In genomic region chr16:88781140-88782077, GRCh38 we compare ENCODE assay signal across 1 cellular context.
TF ChIP-seq lines count a peak whose summit lies in the region.

No MANE protein-coding gene starts in this region.

TF ChIP-seq in HepG2, 621 proteins besides CTCF, POLR2A, EP300 and RAD21 (continues in another document):
- TF ChIP-seq CEBPB (IDR thresholded peaks at IDR 0.05; ENCODE audit: borderline replicate concordance, low read depth, low read length) = no peak
- TF ChIP-seq AGO2 (optimal IDR thresholded peaks at IDR 0.05; ENCODE audit: low read depth, low read length) = peak; percentile 86
- TF ChIP-seq ZFP91 (CRISPR knock-in tag; IDR thresholded peaks at IDR 0.05; ENCODE audit: borderline replicate concordance) = peak; percentile 22; the same call in 1 of the 2 replicates
- no peak for TF ChIP-seq GTF2F1 (IDR thresholded peaks at IDR 0.05; ENCODE audit: low read length)
- no peak for TF ChIP-seq KLF15 (CRISPR knock-in tag; IDR thresholded peaks at IDR 0.05; ENCODE audit: borderline replicate concordance)
- TF ChIP-seq TGIF2 (CRISPR knock-in tag; IDR thresholded peaks at IDR 0.05) = no peak
- no peak for TF ChIP-seq KDM5A (IDR thresholded peaks at IDR 0.05; ENCODE audit: borderline replicate concordance, low read length)
- TF ChIP-seq, protein P1, sequence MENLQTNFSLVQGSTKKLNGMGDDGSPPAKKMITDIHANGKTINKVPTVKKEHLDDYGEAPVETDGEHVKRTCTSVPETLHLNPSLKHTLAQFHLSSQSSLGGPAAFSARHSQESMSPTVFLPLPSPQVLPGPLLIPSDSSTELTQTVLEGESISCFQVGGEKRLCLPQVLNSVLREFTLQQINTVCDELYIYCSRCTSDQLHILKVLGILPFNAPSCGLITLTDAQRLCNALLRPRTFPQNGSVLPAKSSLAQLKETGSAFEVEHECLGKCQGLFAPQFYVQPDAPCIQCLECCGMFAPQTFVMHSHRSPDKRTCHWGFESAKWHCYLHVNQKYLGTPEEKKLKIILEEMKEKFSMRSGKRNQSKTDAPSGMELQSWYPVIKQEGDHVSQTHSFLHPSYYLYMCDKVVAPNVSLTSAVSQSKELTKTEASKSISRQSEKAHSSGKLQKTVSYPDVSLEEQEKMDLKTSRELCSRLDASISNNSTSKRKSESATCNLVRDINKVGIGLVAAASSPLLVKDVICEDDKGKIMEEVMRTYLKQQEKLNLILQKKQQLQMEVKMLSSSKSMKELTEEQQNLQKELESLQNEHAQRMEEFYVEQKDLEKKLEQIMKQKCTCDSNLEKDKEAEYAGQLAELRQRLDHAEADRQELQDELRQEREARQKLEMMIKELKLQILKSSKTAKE (CRISPR knock-in tag; IDR thresholded peaks at IDR 0.05; ENCODE audit: borderline replicate concordance) = no peak
- no peak for TF ChIP-seq HNRNPK (IDR thresholded peaks at IDR 0.05; ENCODE audit: low read depth, low read length, poor library complexity, severe bottlenecking)
- TF ChIP-seq PBX3 (CRISPR knock-in tag; IDR thresholded peaks at IDR 0.05; ENCODE audit: borderline replicate concordance) = no peak
- no peak for TF ChIP-seq ZNF775 (CRISPR knock-in tag; IDR thresholded peaks at IDR 0.05; ENCODE audit: borderline replicate concordance)
- no peak for TF ChIP-seq XBP1 (CRISPR knock-in tag; IDR thresholded peaks at IDR 0.05)
- no peak for TF ChIP-seq ZNF33A (CRISPR knock-in tag; IDR thresholded peaks at IDR 0.05; ENCODE audit: borderline replicate concordance)
- peak; percentile 84 for TF ChIP-seq FOSL2 (CRISPR knock-in tag; IDR thresholded peaks at IDR 0.05)
- TF ChIP-seq, protein P2, sequence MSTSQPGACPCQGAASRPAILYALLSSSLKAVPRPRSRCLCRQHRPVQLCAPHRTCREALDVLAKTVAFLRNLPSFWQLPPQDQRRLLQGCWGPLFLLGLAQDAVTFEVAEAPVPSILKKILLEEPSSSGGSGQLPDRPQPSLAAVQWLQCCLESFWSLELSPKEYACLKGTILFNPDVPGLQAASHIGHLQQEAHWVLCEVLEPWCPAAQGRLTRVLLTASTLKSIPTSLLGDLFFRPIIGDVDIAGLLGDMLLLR (CRISPR knock-in tag; IDR thresholded peaks at IDR 0.05) = no peak
- no peak for TF ChIP-seq FOXM1 (CRISPR knock-in tag; IDR thresholded peaks at IDR 0.05)
- no peak for TF ChIP-seq RFX3 (CRISPR knock-in tag; IDR thresholded peaks at IDR 0.05)
- no peak for TF ChIP-seq ZNF101 (CRISPR knock-in tag; IDR thresholded peaks at IDR 0.05; ENCODE audit: borderline replicate concordance, low read depth)
- no peak for TF ChIP-seq NPAS2 (CRISPR knock-in tag; IDR thresholded peaks at IDR 0.05; ENCODE audit: borderline replicate concordance)
- peak; percentile 33; the same call in 1 of the 2 replicates for TF ChIP-seq ZFX (CRISPR knock-in tag; IDR thresholded peaks at IDR 0.05; ENCODE audit: low read depth)
- no peak for TF ChIP-seq ZNF766 (CRISPR knock-in tag; IDR thresholded peaks at IDR 0.05; ENCODE audit: borderline replicate concordance)
- no peak for TF ChIP-seq ZSCAN9 (CRISPR knock-in tag; IDR thresholded peaks at IDR 0.05; ENCODE audit: borderline replicate concordance)
- peak; percentile 76 for TF ChIP-seq PATZ1 (CRISPR knock-in tag; IDR thresholded peaks at IDR 0.05)
- no peak for TF ChIP-seq NFKB2 (CRISPR knock-in tag; IDR thresholded peaks at IDR 0.05; ENCODE audit: borderline replicate concordance)
- TF ChIP-seq SALL2 (CRISPR knock-in tag; IDR thresholded peaks at IDR 0.05) = no peak
- TF ChIP-seq NR2C2 (CRISPR knock-in tag; IDR thresholded peaks at IDR 0.05; ENCODE audit: borderline replicate concordance) = no peak
- no peak for TF ChIP-seq ZFYVE20 (CRISPR knock-in tag; IDR thresholded peaks at IDR 0.05; ENCODE audit: borderline replicate concordance, low read depth)
- TF ChIP-seq PPARG (CRISPR knock-in tag; conservative IDR thresholded peaks at IDR 0.05) = no peak
- peak; percentile 74; the same call in 1 of the 2 replicates for TF ChIP-seq ZNF768 (CRISPR knock-in tag; IDR thresholded peaks at IDR 0.05)
- TF ChIP-seq RXRB (CRISPR knock-in tag; IDR thresholded peaks at IDR 0.05; ENCODE audit: borderline replicate concordance) = no peak
- TF ChIP-seq SP2 (CRISPR knock-in tag; IDR thresholded peaks at IDR 0.05) = no peak
- peak; percentile 48 for TF ChIP-seq RBFOX2 (IDR thresholded peaks at IDR 0.05; ENCODE audit: low read depth, low read length)
- TF ChIP-seq ZNF367 (CRISPR knock-in tag; IDR thresholded peaks at IDR 0.05; ENCODE audit: borderline replicate concordance) = no peak
- no peak for TF ChIP-seq MED1 (CRISPR knock-in tag; IDR thresholded peaks at IDR 0.05)
- TF ChIP-seq, protein P3, sequence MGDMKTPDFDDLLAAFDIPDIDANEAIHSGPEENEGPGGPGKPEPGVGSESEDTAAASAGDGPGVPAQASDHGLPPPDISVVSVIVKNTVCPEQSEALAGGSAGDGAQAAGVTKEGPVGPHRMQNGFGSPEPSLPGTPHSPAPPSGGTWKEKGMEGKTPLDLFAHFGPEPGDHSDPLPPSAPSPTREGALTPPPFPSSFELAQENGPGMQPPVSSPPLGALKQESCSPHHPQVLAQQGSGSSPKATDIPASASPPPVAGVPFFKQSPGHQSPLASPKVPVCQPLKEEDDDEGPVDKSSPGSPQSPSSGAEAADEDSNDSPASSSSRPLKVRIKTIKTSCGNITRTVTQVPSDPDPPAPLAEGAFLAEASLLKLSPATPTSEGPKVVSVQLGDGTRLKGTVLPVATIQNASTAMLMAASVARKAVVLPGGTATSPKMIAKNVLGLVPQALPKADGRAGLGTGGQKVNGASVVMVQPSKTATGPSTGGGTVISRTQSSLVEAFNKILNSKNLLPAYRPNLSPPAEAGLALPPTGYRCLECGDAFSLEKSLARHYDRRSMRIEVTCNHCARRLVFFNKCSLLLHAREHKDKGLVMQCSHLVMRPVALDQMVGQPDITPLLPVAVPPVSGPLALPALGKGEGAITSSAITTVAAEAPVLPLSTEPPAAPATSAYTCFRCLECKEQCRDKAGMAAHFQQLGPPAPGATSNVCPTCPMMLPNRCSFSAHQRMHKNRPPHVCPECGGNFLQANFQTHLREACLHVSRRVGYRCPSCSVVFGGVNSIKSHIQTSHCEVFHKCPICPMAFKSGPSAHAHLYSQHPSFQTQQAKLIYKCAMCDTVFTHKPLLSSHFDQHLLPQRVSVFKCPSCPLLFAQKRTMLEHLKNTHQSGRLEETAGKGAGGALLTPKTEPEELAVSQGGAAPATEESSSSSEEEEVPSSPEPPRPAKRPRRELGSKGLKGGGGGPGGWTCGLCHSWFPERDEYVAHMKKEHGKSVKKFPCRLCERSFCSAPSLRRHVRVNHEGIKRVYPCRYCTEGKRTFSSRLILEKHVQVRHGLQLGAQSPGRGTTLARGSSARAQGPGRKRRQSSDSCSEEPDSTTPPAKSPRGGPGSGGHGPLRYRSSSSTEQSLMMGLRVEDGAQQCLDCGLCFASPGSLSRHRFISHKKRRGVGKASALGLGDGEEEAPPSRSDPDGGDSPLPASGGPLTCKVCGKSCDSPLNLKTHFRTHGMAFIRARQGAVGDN (CRISPR knock-in tag; IDR thresholded peaks at IDR 0.05) = peak; percentile 65
- TF ChIP-seq POLR2G (IDR thresholded peaks at IDR 0.05; ENCODE audit: low read depth, low read length) = no peak
- TF ChIP-seq THAP9 (CRISPR knock-in tag; IDR thresholded peaks at IDR 0.05; ENCODE audit: borderline replicate concordance) = no peak
- TF ChIP-seq ZBTB38 (CRISPR knock-in tag; IDR thresholded peaks at IDR 0.05) = peak; percentile 77
- TF ChIP-seq HNRNPL (IDR thresholded peaks at IDR 0.05; ENCODE audit: low read depth, low read length) = peak; percentile 69; the same call in 1 of the 2 replicates
- no peak for TF ChIP-seq ZMAT3 (CRISPR knock-in tag; conservative IDR thresholded peaks at IDR 0.05)
- no peak for TF ChIP-seq MXD3 (CRISPR knock-in tag; IDR thresholded peaks at IDR 0.05)
- TF ChIP-seq HNRNPLL (IDR thresholded peaks at IDR 0.05; ENCODE audit: low read depth, low read length, poor library complexity, severe bottlenecking) = peak; percentile 14
- TF ChIP-seq, protein P4, sequence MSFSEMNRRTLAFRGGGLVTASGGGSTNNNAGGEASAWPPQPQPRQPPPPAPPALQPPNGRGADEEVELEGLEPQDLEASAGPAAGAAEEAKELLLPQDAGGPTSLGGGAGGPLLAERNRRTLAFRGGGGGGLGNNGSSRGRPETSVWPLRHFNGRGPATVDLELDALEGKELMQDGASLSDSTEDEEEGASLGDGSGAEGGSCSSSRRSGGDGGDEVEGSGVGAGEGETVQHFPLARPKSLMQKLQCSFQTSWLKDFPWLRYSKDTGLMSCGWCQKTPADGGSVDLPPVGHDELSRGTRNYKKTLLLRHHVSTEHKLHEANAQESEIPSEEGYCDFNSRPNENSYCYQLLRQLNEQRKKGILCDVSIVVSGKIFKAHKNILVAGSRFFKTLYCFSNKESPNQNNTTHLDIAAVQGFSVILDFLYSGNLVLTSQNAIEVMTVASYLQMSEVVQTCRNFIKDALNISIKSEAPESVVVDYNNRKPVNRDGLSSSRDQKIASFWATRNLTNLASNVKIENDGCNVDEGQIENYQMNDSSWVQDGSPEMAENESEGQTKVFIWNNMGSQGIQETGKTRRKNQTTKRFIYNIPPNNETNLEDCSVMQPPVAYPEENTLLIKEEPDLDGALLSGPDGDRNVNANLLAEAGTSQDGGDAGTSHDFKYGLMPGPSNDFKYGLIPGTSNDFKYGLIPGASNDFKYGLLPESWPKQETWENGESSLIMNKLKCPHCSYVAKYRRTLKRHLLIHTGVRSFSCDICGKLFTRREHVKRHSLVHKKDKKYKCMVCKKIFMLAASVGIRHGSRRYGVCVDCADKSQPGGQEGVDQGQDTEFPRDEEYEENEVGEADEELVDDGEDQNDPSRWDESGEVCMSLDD (CRISPR knock-in tag; IDR thresholded peaks at IDR 0.05; ENCODE audit: borderline replicate concordance) = no peak; the same call in 1 of the 2 replicates
- no peak for TF ChIP-seq ZNF563 (CRISPR knock-in tag; IDR thresholded peaks at IDR 0.05)
- no peak for TF ChIP-seq ZNF780A (CRISPR knock-in tag; IDR thresholded peaks at IDR 0.05)
- 0 out of 2 replicates have a peak, but pooled peaks have one; percentile 1 for TF ChIP-seq MAFF (IDR thresholded peaks at IDR 0.05; ENCODE audit: low read depth, low read length)
- no peak for TF ChIP-seq ZEB1 (IDR thresholded peaks at IDR 0.05; ENCODE audit: insufficient replicate concordance, low read depth)
